Comparison of ENCODE assay signal across 11 cellular contexts in the genomic region with DNA sequence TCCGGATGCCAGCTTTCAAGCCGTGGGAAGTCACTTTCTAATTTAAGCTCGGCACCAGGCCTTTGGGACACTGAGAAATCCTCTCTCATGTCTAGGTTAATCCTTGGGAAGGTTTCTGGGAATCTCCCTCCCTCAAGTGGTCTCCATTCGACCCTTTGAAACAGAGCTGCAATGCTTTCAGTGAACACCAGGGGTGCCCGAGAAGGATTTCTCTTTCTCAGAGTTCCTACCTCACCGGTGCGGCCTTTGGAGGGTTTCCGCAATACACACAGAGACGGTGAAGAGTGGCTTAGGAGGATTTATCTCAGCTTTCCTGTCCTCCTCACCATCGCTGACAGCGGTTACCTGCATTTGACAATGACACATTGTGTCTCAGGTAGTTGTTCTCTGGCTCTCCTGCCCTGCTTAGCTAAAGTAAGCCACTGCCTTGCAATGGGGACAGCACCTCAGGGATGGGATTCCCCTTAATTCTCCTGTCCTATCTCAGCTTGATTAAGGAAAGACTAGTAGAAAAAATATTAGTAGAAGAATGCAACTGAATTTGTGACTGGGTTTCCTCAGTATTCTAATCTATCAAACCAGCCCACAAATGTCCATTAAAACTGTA.
DNase-seq lines count a peak whose midpoint lies in the region; ATAC-seq and TF ChIP-seq lines count a peak whose summit lies in the region.
"Had no signal": no experiment of that assay in that cellular context is flagged by ENCODE, and none has a peak within 500 bp of the region (broad histone marks: within the 10 kb centered on the region; RNA-seq: fewer than 3 reads in every experiment).

No MANE protein-coding gene starts in this region.

- H3K36me3 ChIP-seq in DND-41 (ENCODE audit: insufficient read depth, low read length) = no peaks in the 10 kb centered on the region
- no peaks in the 10 kb centered on the region for H3K36me3 ChIP-seq in HCT116 (ENCODE audit: control insufficient read depth in 1 of 2, insufficient read depth in 2 of 2, low read length in 2 of 2)
- no peaks in the 10 kb centered on the region for H3K36me3 ChIP-seq in iPS DF 6.9 (ENCODE audit: control insufficient read depth, insufficient read depth, low read length)

- TF ChIP-seq CTCF in DND-41 (IDR thresholded peaks at IDR 0.05; ENCODE audit: borderline replicate concordance, extremely low read depth, low read length, poor library complexity, severe bottlenecking) = peak; percentile 48
- TF ChIP-seq CTCF in HCT116 (IDR thresholded peaks at IDR 0.05 in 2 of 3, conservative IDR thresholded peaks at IDR 0.05 in 1 of 3; ENCODE audit: borderline replicate concordance in 1 of 3, insufficient read depth in 1 of 3, low read depth in 2 of 3, low read length in 2 of 3) = peak in 2 of 3 experiments; percentile 53 to 61; a peak in 4 of 6 replicates

- H3K9me3 ChIP-seq in DND-41 (ENCODE audit: insufficient read depth, low read length, severe bottlenecking) (no peaks in the 10 kb centered on the region), HCT116 (ENCODE audit: control insufficient read depth in 1 of 2, insufficient read depth in 1 of 2, low read depth in 1 of 2, low read length in 2 of 2) (no peaks in the 10 kb centered on the region), iPS DF 6.9 (ENCODE audit: control insufficient read depth, insufficient read depth, low read length) (no peaks in the 10 kb centered on the region)

- H3K79me2 ChIP-seq in DND-41 (ENCODE audit: insufficient read depth, low read length) (no peaks in the 10 kb centered on the region), HCT116 (ENCODE audit: insufficient read depth, low read length) (no peaks in the 10 kb centered on the region)

- H4K20me1 ChIP-seq in DND-41 (ENCODE audit: insufficient read depth, low read length) (no peaks in the 10 kb centered on the region), HCT116 (ENCODE audit: insufficient read depth) (no peaks in the 10 kb centered on the region)

- ATAC-seq in DND-41 (ENCODE audit: insufficient read depth, low read depth) = no peak
- peak; percentile 70 for ATAC-seq in HCT116
- ATAC-seq in GM21737 (IDR thresholded peaks at IDR 0.05; ENCODE audit: unreplicated experiment) = no peak

- RAD21 ChIA-PET in HCT116 (lab: Charles Lee; ENCODE audit: low non-redundant PET in 1 of 2, low total read pairs in 2 of 2, uncharacterized antibody in 2 of 2, unreplicated experiment in 2 of 2) = no interaction called here

- H2AFZ ChIP-seq in DND-41 (ENCODE audit: low read depth, low read length) (no peak overlapping the region), HCT116 (ENCODE audit: low read depth, low read length, poor library complexity, severe bottlenecking) (no peak overlapping the region)

- no CpG with 5 or more reads among the region's 11 CpGs for WGBS in iPS DF 6.9 (ENCODE audit: insufficient coverage, insufficient read length)

- TF ChIP-seq POLR2A in HCT116 (IDR thresholded peaks at IDR 0.05; ENCODE audit: borderline replicate concordance, extremely low read depth, insufficient read depth, insufficient read length) = no peak

- H3K27ac ChIP-seq in DND-41 (ENCODE audit: low read length) = no peak overlapping the region
- no peak overlapping the region for H3K27ac ChIP-seq in HCT116 (ENCODE audit: low read depth, low read length)
- H3K27ac ChIP-seq in iPS DF 6.9 (ENCODE audit: low read length) = no peak overlapping the region

- H3K4me3 ChIP-seq in DND-41 (ENCODE audit: low read depth in 1 of 2, low read length in 2 of 2) = no peak overlapping the region
- H3K4me3 ChIP-seq in HCT116 (replicated peaks in 1 of 2; ENCODE audit: low read depth in 1 of 2, low read length in 2 of 2) = no peak overlapping the region
- no peak overlapping the region for H3K4me3 ChIP-seq in iPS DF 6.9 (ENCODE audit: low read length)

- H3K4me1 ChIP-seq in DND-41 (ENCODE audit: insufficient read depth, low read length) (no peaks in the 10 kb centered on the region), HCT116 (ENCODE audit: control insufficient read depth in 1 of 2, insufficient read depth in 2 of 2, low read length in 2 of 2) (no peaks in the 10 kb centered on the region), iPS DF 6.9 (ENCODE audit: control insufficient read depth, insufficient read depth, low read length) (no peaks in the 10 kb centered on the region)

- no peaks in the 10 kb centered on the region for H3K27me3 ChIP-seq in DND-41 (ENCODE audit: insufficient read depth, low read length, poor library complexity)
- H3K27me3 ChIP-seq in HCT116 (ENCODE audit: insufficient read depth, low read length) = no peaks in the 10 kb centered on the region
- H3K27me3 ChIP-seq in iPS DF 6.9 (ENCODE audit: control insufficient read depth, insufficient read depth, low read length) = no peaks in the 10 kb centered on the region

- CTCF ChIA-PET in HCT116 (lab: Charles Lee) = interaction anchor here (1.6 kb wide), 1 partner anchor 39 kb away, joined by 4 read pairs; no protein-coding TSS in a partner anchor

- H3K4me2 ChIP-seq in DND-41 (ENCODE audit: insufficient read depth, low read length) (no peak overlapping the region), HCT116 (ENCODE audit: low read length) (no peak overlapping the region)

- POLR2A ChIA-PET in HCT116 (lab: Charles Lee) = no interaction called here

- no peaks in the 10 kb centered on the region for H3K9me2 ChIP-seq in HCT116 (ENCODE audit: insufficient read depth)

- DNase-seq in DND-41 = no peak
- no peak for DNase-seq in HCT116 (ENCODE audit: low read depth, low spot score)
- DNase-seq in OCI-M1 (lab: John Stamatoyannopoulos, UW) = peak; percentile 20
- peak; percentile 52 for DNase-seq in iPS DF 6.9 (ENCODE audit: low read depth, low spot score)
- no peak for DNase-seq in superior temporal gyrus (ENCODE audit: extremely low spot score)
- DNase-seq in NCI-H2171 (lab: John Stamatoyannopoulos, UW) = no peak
- no peak for DNase-seq in dedifferentiated amniotic fluid mesenchymal stem cell (ENCODE audit: extremely low spot score)
- DNase-seq: activated effector memory CD4-positive, alpha-beta T cell treated with anti-CD3 and anti-CD28 coated beads, Interleukin-2, amount 50 U/mL, for 16 hours; IMR-90; substantia nigra had no signal

- no TSS peak for BruUV-seq in HCT116 (replicated peaks; lab: Mats Ljungman, UMichigan)

- no peak for TF ChIP-seq RAD21 in HCT116 (IDR thresholded peaks at IDR 0.05; ENCODE audit: low read depth)

- intact Hi-C loops in HCT116 (cut with micrococcal nuclease) = no loop called here

- H3K9ac ChIP-seq in DND-41 (ENCODE audit: low read depth, low read length) = no peak overlapping the region
- H3K9ac ChIP-seq in HCT116 (ENCODE audit: low read length) = no peak overlapping the region

TF ChIP-seq in HCT116, 20 proteins besides CTCF, POLR2A, EP300 and RAD21:
- no peak for TF ChIP-seq SP1 (IDR thresholded peaks at IDR 0.05; ENCODE audit: low read depth)
TF ChIP-seq in HCT116: peak in this region for 0.

Comparison
In these comparisons a context has a peak if more than half of its experiments do, and no peak if none do; other contexts are left out.
1. DNase-seq: peak in OCI-M1 (single experiment) and iPS DF 6.9 (single experiment); none in DND-41 (single experiment), HCT116 (single experiment), superior temporal gyrus (single experiment), NCI-H2171 (single experiment) and dedifferentiated amniotic fluid mesenchymal stem cell (single experiment).